In genomic region chr4:158186815-158187214, GRCh38 we compare ENCODE assay signal across 21 cellular contexts. TPM values are rescaled to one million over a fixed set of nuclear protein-coding genes. Genes with fewer than 3 reads are reported as not detected.
A peak's percentile ranks its signal among the peaks of the same experiment; 100 is the strongest.
DNase-seq lines count a peak whose midpoint lies in the region; ATAC-seq and TF ChIP-seq lines count a peak whose summit lies in the region.
"Had no signal": no experiment of that assay in that cellular context is flagged by ENCODE, and none has a peak within 500 bp of the region (broad histone marks: within the 10 kb centered on the region; RNA-seq: fewer than 3 reads in every experiment).

No MANE protein-coding gene starts in this region.

- H3K9ac ChIP-seq in SK-N-SH (no peak overlapping the region), PC-3 (ENCODE audit: low read length) (no peak overlapping the region), endodermal cell (ENCODE audit: extremely low read depth, low read length, poor library complexity, severe bottlenecking) (no peak overlapping the region)
- H3K9ac ChIP-seq: BLaER1, GM23248 had no signal

- H3K4me3 Mint-ChIP-seq in endodermal cell: no peak overlapping the region
- H3K4me3 Mint-ChIP-seq: B cell; CD14-positive monocyte; CD4-positive, alpha-beta T cell; CD8-positive, alpha-beta memory T cell had no signal

- H3F3A ChIP-seq in SK-N-SH (replicated peaks; ENCODE audit: insufficient read depth): no peaks in the 10 kb centered on the region
- no peaks in the 10 kb centered on the region for H3F3A ChIP-seq in PC-3 (ENCODE audit: low read length, unreplicated experiment)

- no peaks in the 10 kb centered on the region for H3K27me3 Mint-ChIP-seq in endodermal cell (ENCODE audit: insufficient read depth)
- H3K27me3 Mint-ChIP-seq: B cell; CD4-positive, alpha-beta T cell; CD8-positive, alpha-beta memory T cell had no signal

- H3K9me3 Mint-ChIP-seq in endodermal cell: no peaks in the 10 kb centered on the region
- H3K9me3 Mint-ChIP-seq: CD4-positive, alpha-beta T cell had no signal

- no peak for DNase-seq in SK-N-SH
- no peak for DNase-seq in PC-3
- DNase-seq in sigmoid colon: no peak
- DNase-seq in endodermal cell: no peak
- DNase-seq: CD4-positive, alpha-beta T cell; CD8-positive, alpha-beta memory T cell; DMS 273 treated with DMSO at 0.1 percent for 48 hours; DMS79; EL; GDM1; GM23248; H7; HCEC 1CT had no signal

- no peak overlapping the region for H3K27ac Mint-ChIP-seq in endodermal cell
- H3K27ac Mint-ChIP-seq: B cell; CD4-positive, alpha-beta T cell; CD8-positive, alpha-beta memory T cell had no signal

- H3K79me2 ChIP-seq in SK-N-SH (ENCODE audit: insufficient read depth) (no peaks in the 10 kb centered on the region), PC-3 (ENCODE audit: low read length) (no peaks in the 10 kb centered on the region)

- POLR2A ChIA-PET in SK-N-SH (lab: Yijun Ruan, JAX): no interaction called here
- POLR2A ChIA-PET in PC-3 (lab: Charles Lee; ENCODE audit: unreplicated experiment): no interaction called here

- TF ChIP-seq EP300 in SK-N-SH (IDR thresholded peaks at IDR 0.05; ENCODE audit: borderline replicate concordance in 1 of 2, low read depth in 1 of 2, low read length in 1 of 2) (no peak), Ishikawa (IDR thresholded peaks at IDR 0.05; ENCODE audit: borderline replicate concordance) (no peak), sigmoid colon (IDR thresholded peaks at IDR 0.05) (no peak)

- H3K4me1 ChIP-seq in SK-N-SH (ENCODE audit: control insufficient read depth in 1 of 2, insufficient read depth in 2 of 2, low read depth in 1 of 2, low read length in 1 of 2) (no peaks in the 10 kb centered on the region), PC-3 (ENCODE audit: insufficient read depth, low read length) (no peaks in the 10 kb centered on the region), sigmoid colon (no peaks in the 10 kb centered on the region), endodermal cell (ENCODE audit: control insufficient read depth, insufficient read depth, low read length) (no peaks in the 10 kb centered on the region)
- H3K4me1 ChIP-seq: BLaER1 had no signal

- H3K27ac ChIP-seq in SK-N-SH (ENCODE audit: low read depth in 2 of 2, low read length in 1 of 2) (no peak overlapping the region), PC-3 (ENCODE audit: low read length) (no peak overlapping the region), sigmoid colon (no peak overlapping the region), endodermal cell (ENCODE audit: low read depth, low read length) (no peak overlapping the region)
- H3K27ac ChIP-seq: 22Rv1, BLaER1, GM23248 had no signal

- intact Hi-C loops in PC-3 (cut with micrococcal nuclease) (no loop called here), sigmoid colon (cut with DNase I) (no loop called here)

- TF ChIP-seq CTCF in SK-N-SH (IDR thresholded peaks at IDR 0.05) (no peak), PC-3 (conservative IDR thresholded peaks at IDR 0.05; ENCODE audit: low read depth, low read length) (0 out of 2 replicates have a peak, but pooled peaks have one; percentile 9), sigmoid colon (IDR thresholded peaks at IDR 0.05) (no peak), endodermal cell (conservative IDR thresholded peaks at IDR 0.05) (no peak)

- no peaks in the 10 kb centered on the region for H4K20me1 ChIP-seq in SK-N-SH (ENCODE audit: insufficient read depth)
- H4K20me1 ChIP-seq in PC-3 (ENCODE audit: low read length): no peaks in the 10 kb centered on the region
- H4K20me1 ChIP-seq: BLaER1 had no signal

- no peaks in the 10 kb centered on the region for H3K36me3 Mint-ChIP-seq in endodermal cell (ENCODE audit: low read depth)
- H3K36me3 Mint-ChIP-seq: CD8-positive, alpha-beta memory T cell had no signal

- H3K9me3 ChIP-seq in SK-N-SH: no peaks in the 10 kb centered on the region
- H3K9me3 ChIP-seq in PC-3 (ENCODE audit: low read length): no peaks in the 10 kb centered on the region
- no peaks in the 10 kb centered on the region for H3K9me3 ChIP-seq in sigmoid colon
- H3K9me3 ChIP-seq in endodermal cell (ENCODE audit: control insufficient read depth, low read length): no peaks in the 10 kb centered on the region
- H3K9me3 ChIP-seq: BLaER1 had no signal

- H3K4me2 ChIP-seq in SK-N-SH (no peak overlapping the region), PC-3 (ENCODE audit: low read length) (no peak overlapping the region)
- H3K4me2 ChIP-seq: BLaER1 had no signal

- H3K27me3 ChIP-seq in SK-N-SH (ENCODE audit: insufficient read depth): no peaks in the 10 kb centered on the region
- H3K27me3 ChIP-seq in PC-3 (ENCODE audit: low read length): no peaks in the 10 kb centered on the region
- no peaks in the 10 kb centered on the region for H3K27me3 ChIP-seq in sigmoid colon
- H3K27me3 ChIP-seq in endodermal cell (ENCODE audit: control insufficient read depth, insufficient read depth, low read length, poor library complexity, severe bottlenecking): no peaks in the 10 kb centered on the region
- H3K27me3 ChIP-seq: BLaER1 had no signal

- H3K4me1 Mint-ChIP-seq in endodermal cell: no peaks in the 10 kb centered on the region
- H3K4me1 Mint-ChIP-seq: B cell; CD8-positive, alpha-beta memory T cell had no signal

- ATAC-seq in SK-N-SH treated with all-trans-retinoic acid at 6 μM for 48 hours: no peak
- ATAC-seq in PC-3: no peak
- ATAC-seq: GM12878 had no signal

- no peak for TF ChIP-seq POLR2A in sigmoid colon (IDR thresholded peaks at IDR 0.05)

- no TSS peak for BruUV-seq in PC-3 (replicated peaks; lab: Mats Ljungman, UMichigan)

- H3K36me3 ChIP-seq in SK-N-SH (replicated peaks in 1 of 2; ENCODE audit: control insufficient read depth in 1 of 2, insufficient read depth in 2 of 2, low read length in 1 of 2) (no peaks in the 10 kb centered on the region), PC-3 (ENCODE audit: low read depth, low read length) (no peaks in the 10 kb centered on the region), sigmoid colon (peaks cover 0 to 7% (median 0%) of the 10 kb centered on the region in 4 donors), endodermal cell (ENCODE audit: control insufficient read depth, insufficient read depth, low read length) (no peaks in the 10 kb centered on the region)
- H3K36me3 ChIP-seq: BLaER1 had no signal

- TF ChIP-seq RAD21 in SK-N-SH (IDR thresholded peaks at IDR 0.05; ENCODE audit: low read length) (no peak), Ishikawa (IDR thresholded peaks at IDR 0.05; ENCODE audit: low read depth) (no peak)

- CTCF ChIA-PET in SK-N-SH (lab: Yijun Ruan, JAX): interaction anchor here (0.8 to 2.0 kb wide), 3 partner anchors 8 to 16 kb away, joined by 3 to 6 read pairs (median 4); no protein-coding TSS in a partner anchor
- CTCF ChIA-PET in PC-3 (lab: Charles Lee): no interaction called here

- WGBS in SK-N-SH (ENCODE audit: low lambda C conversion rate): 27% methylated on average over 2 of the region's 2 CpGs
- WGBS in sigmoid colon, 2 donors: 41 to 70% methylated on average over 2 of the region's 2 CpGs
- 96% methylated on average over 2 of the region's 2 CpGs; no CpG with 5 or more reads in 1 of the 2 experiments for WGBS in endodermal cell (ENCODE audit: insufficient coverage in 1 of 2, insufficient read length in 1 of 2), 2 experiments

- H3K9me2 ChIP-seq in SK-N-SH (no peaks in the 10 kb centered on the region), PC-3 (replicated peaks; ENCODE audit: low read length) (no peaks in the 10 kb centered on the region)

- H2AFZ ChIP-seq in SK-N-SH (ENCODE audit: low read depth) (no peak overlapping the region), PC-3 (ENCODE audit: low read length) (no peak overlapping the region)
- H2AFZ ChIP-seq: GM23248 had no signal

- H3K4me3 ChIP-seq in SK-N-SH (ENCODE audit: low read depth in 2 of 2, low read length in 1 of 2) (no peak overlapping the region), PC-3 (ENCODE audit: low read length) (no peak overlapping the region), sigmoid colon (no peak overlapping the region), endodermal cell (ENCODE audit: low read length) (no peak overlapping the region)
- H3K4me3 ChIP-seq: BLaER1, GM12878, GM23248 had no signal

TF ChIP-seq in SK-N-SH, 30 proteins besides CTCF, POLR2A, EP300 and RAD21 (continues in another document):
- TF ChIP-seq RCOR1 (IDR thresholded peaks at IDR 0.05; ENCODE audit: low read length): no peak

TF ChIP-seq in SK-N-SH treated with all-trans-retinoic acid at 6 μM for 48 hours, 23 proteins besides CTCF, POLR2A, EP300 and RAD21 (continues in another document):
- no peak for TF ChIP-seq ZNF8 (CRISPR knock-in tag; IDR thresholded peaks at IDR 0.05)
- no peak for TF ChIP-seq ZFP3 (CRISPR knock-in tag; IDR thresholded peaks at IDR 0.05)
- no peak for TF ChIP-seq RARB (CRISPR knock-in tag; IDR thresholded peaks at IDR 0.05)
- TF ChIP-seq TOX (CRISPR knock-in tag; IDR thresholded peaks at IDR 0.05; ENCODE audit: borderline replicate concordance): no peak
- no peak for TF ChIP-seq GLIS3 (CRISPR knock-in tag; IDR thresholded peaks at IDR 0.05)
- no peak for TF ChIP-seq ZC3H10 (CRISPR knock-in tag; IDR thresholded peaks at IDR 0.05)
- TF ChIP-seq CSDC2 (CRISPR knock-in tag; IDR thresholded peaks at IDR 0.05): no peak
- no peak for TF ChIP-seq SNAI2 (CRISPR knock-in tag; IDR thresholded peaks at IDR 0.05)

TF ChIP-seq in Ishikawa, 13 proteins besides CTCF, POLR2A, EP300 and RAD21 (continues in another document):
- TF ChIP-seq TEAD4 (IDR thresholded peaks at IDR 0.05): no peak

RNA-seq across cellular contexts. Expression of gene GASK1B, which starts 14.0 kb away (rescaled TPM):
- 3.7 and 7.2 TPM in 2 replicates for polyA plus RNA-seq in SK-N-SH (2012; rRNA removed)
- 6.0 and 8.1 TPM in 2 replicates for polyA plus RNA-seq in SK-N-SH (2012; cell fraction: cytosol; rRNA removed)
- 3.4 and 6.0 TPM in 2 replicates for polyA plus RNA-seq in SK-N-SH (2012; cell fraction: nucleus; rRNA removed)
- total RNA-seq in PC-3 (2014; rRNA removed): 0.46 and 0.51 TPM in 2 replicates
- 10 to 100 TPM; 34.4 to 59.5 (median 47.2) TPM for total RNA-seq in sigmoid colon
- 10 to 100 TPM in 1 of 3 donors, 1 to 10 TPM in 2; 6.7 to 15.6 (median 9.6) TPM for polyA plus RNA-seq in sigmoid colon
- total RNA-seq in endodermal cell: 1 to 10 TPM; 2.3 to 4.4 TPM
- 8.7 TPM for polyA plus RNA-seq in endodermal cell (2013, experiment 1 of 2)
- polyA plus RNA-seq in endodermal cell (2013, experiment 2 of 2): 11.1 TPM
- total RNA-seq: H1 had no signal
- polyA plus RNA-seq: CD8-positive, alpha-beta memory T cell; H1 had no signal

RNA-seq across cellular contexts. Expression of gene TMEM144, which starts 23.5 kb away (rescaled TPM):
- polyA plus RNA-seq in SK-N-SH (2012; rRNA removed): not detected in 2 replicates
- polyA plus RNA-seq in SK-N-SH (2012; cell fraction: cytosol; rRNA removed): not detected in 2 replicates
- polyA plus RNA-seq in SK-N-SH (2012; cell fraction: nucleus; rRNA removed): 0.12 TPM in 1 of 2 replicates, not detected in the other
- total RNA-seq in PC-3 (2014; rRNA removed): 5.4 and 5.9 TPM in 2 replicates
- 10 to 100 TPM in 1 of 4 donors, 1 to 10 TPM in 3; 3.5 to 12.1 (median 8.0) TPM for total RNA-seq in sigmoid colon
- polyA plus RNA-seq in sigmoid colon: 1 to 10 TPM; 6.0 to 7.9 (median 6.4) TPM
- total RNA-seq in endodermal cell: 10 to 100 TPM; 10.6 to 20.3 TPM
- polyA plus RNA-seq in endodermal cell (2013, experiment 1 of 2): 4.0 TPM
- 4.2 TPM for polyA plus RNA-seq in endodermal cell (2013, experiment 2 of 2)
- polyA plus RNA-seq: CD8-positive, alpha-beta memory T cell had no signal

Comparison
In these comparisons a context has a peak if more than half of its experiments do, and no peak if none do; other contexts are left out.
1. RNA of gene GASK1B, which starts 14.0 kb away (total RNA-seq): 34.4 to 59.5 TPM in sigmoid colon; 2.3 to 4.4 TPM in endodermal cell and 0.46 to 0.51 TPM in PC-3; every median in the first group is over 4 times any median in the second.